ENCODE assay signal across 8 cellular contexts in genomic region chrY:12905520-12905887, GRCh38. TPM values are rescaled to one million over a fixed set of nuclear protein-coding genes. Genes with fewer than 3 reads are reported as not detected.
A peak's percentile ranks its signal among the peaks of the same experiment; 100 is the strongest.
DNase-seq lines count a peak whose midpoint lies in the region; ATAC-seq, FAIRE-seq and TF ChIP-seq lines count a peak whose summit lies in the region.

No MANE protein-coding gene starts in this region.

- H2AK5ac ChIP-seq in H1 (ENCODE audit: low read depth, low read length): no peak overlapping the region

- peak overlapping the region; percentile 96 for H3K27ac ChIP-seq in CD4-positive, alpha-beta memory T cell (ENCODE audit: low read depth, low read length)
- H3K27ac ChIP-seq in H1 (ENCODE audit: low read depth, low read length) (peak overlapping the region; percentile 92), prostate gland (peak overlapping the region; percentile 96 to 98)

- H3K4me3 Mint-ChIP-seq in CD4-positive, alpha-beta memory T cell: peak overlapping the region in 2 of 8 donors; percentile 99
- H3K4me3 Mint-ChIP-seq in T-helper 1 cell treated with Interleukin-12 subunit alpha and Interleukin-12 subunit beta and Interleukin-4 antibody, amounts not matched to agents 30 μg/mL and 1 μg/mL, for 36 hours: peak overlapping the region; percentile 97

- H2BK15ac ChIP-seq in H1 (ENCODE audit: low read length): no peak overlapping the region

- TF ChIP-seq CTCF in H1 (IDR thresholded peaks at IDR 0.05; ENCODE audit: control extremely low read depth in 1 of 3, insufficient read depth in 1 of 3, low read depth in 1 of 3, low read length in 3 of 3) (no peak), prostate gland (IDR thresholded peaks at IDR 0.05) (no peak)

- peak; percentile 38 for ATAC-seq in HG02981 (IDR thresholded peaks at IDR 0.05; ENCODE audit: unreplicated experiment)
- ATAC-seq in HG02870 (IDR thresholded peaks at IDR 0.05; ENCODE audit: unreplicated experiment): no peak
- no peak for ATAC-seq in GM18861 (IDR thresholded peaks at IDR 0.05; ENCODE audit: unreplicated experiment)

- no peaks in the 10 kb centered on the region for H3K9me3 ChIP-seq in CD4-positive, alpha-beta memory T cell (ENCODE audit: control insufficient read depth in 1 of 2, low read length in 2 of 2)
- no peaks in the 10 kb centered on the region for H3K9me3 ChIP-seq in H1 (ENCODE audit: insufficient read depth in 2 of 2, low read depth in 1 of 2, low read length in 1 of 2)
- H3K9me3 ChIP-seq in prostate gland: no peaks in the 10 kb centered on the region

- peaks cover 3 to 5% of the 10 kb centered on the region in 2 experiments for H4K20me1 ChIP-seq in H1 (replicated peaks in 1 of 2; ENCODE audit: control insufficient read depth in 1 of 2, insufficient read depth in 2 of 2, low read length in 2 of 2)

- no peak overlapping the region for H3K18ac ChIP-seq in H1 (ENCODE audit: extremely low read depth, low read length)

- no peak for TF ChIP-seq RAD21 in H1 (IDR thresholded peaks at IDR 0.05 in 1 of 2, conservative IDR thresholded peaks at IDR 0.05 in 1 of 2; ENCODE audit: low read depth in 2 of 2, low read length in 2 of 2)

- peaks cover 39% of the 10 kb centered on the region for H3K4me1 ChIP-seq in CD4-positive, alpha-beta memory T cell (ENCODE audit: insufficient read depth, low read length)
- H3K4me1 ChIP-seq in H1 (replicated peaks in 1 of 4; ENCODE audit: control insufficient read depth in 3 of 4, insufficient read depth in 4 of 4, low read length in 3 of 4) (no peaks in the 10 kb centered on the region; a peak in 1 of 7 replicates), prostate gland (replicated peaks) (no peaks in the 10 kb centered on the region)

- H2AFZ ChIP-seq in H1 (ENCODE audit: low read length): no peak overlapping the region

- H3K14ac ChIP-seq in H1 (ENCODE audit: insufficient read length): no peak overlapping the region

- H3K4ac ChIP-seq in H1 (replicated peaks; ENCODE audit: insufficient read length, low read depth, low read length): no peak overlapping the region

- H2BK20ac ChIP-seq in H1 (ENCODE audit: low read length): no peak overlapping the region

- no peak overlapping the region for H3K56ac ChIP-seq in H1 (replicated peaks; ENCODE audit: insufficient read length, low read depth, low read length)

- H3K36me3 Mint-ChIP-seq in CD4-positive, alpha-beta memory T cell: peaks cover 0 to 51% of the 10 kb centered on the region in 2 donors
- peaks cover 16% of the 10 kb centered on the region for H3K36me3 Mint-ChIP-seq in T-helper 1 cell treated with Interleukin-12 subunit alpha and Interleukin-12 subunit beta and Interleukin-4 antibody, amounts not matched to agents 30 μg/mL and 1 μg/mL, for 36 hours (ENCODE audit: low read depth)

- POLR2A ChIA-PET in CD4-positive, alpha-beta memory T cell (lab: Charles Lee; ENCODE audit: partially characterized antibody): interaction anchor here (1.0 to 1.3 kb wide), 3 partner anchors 9 to 570 kb away, joined by 3 to 4 read pairs (median 4); no protein-coding TSS in a partner anchor
- POLR2A ChIA-PET in H1 (lab: Charles Lee; ENCODE audit: partially characterized antibody): interaction anchor here (1.1 kb wide), 1 partner anchor 14 kb away, joined by 3 read pairs; no protein-coding TSS in a partner anchor

- intact Hi-C loops in CD4-positive, alpha-beta memory T cell (cut with micrococcal nuclease): loop anchor here (2.0 kb wide), 2 partner anchors 573 to 797 kb away; partner anchors contain the start of gene TMSB4Y
- intact Hi-C loops in prostate gland (cut with DNase I): loop anchor here (10.0 kb wide), 2 partner anchors 241 to 799 kb away; partner anchors contain the start of gene TMSB4Y

- peak overlapping the region; percentile 62 to 94 for H3K4me2 ChIP-seq in H1 (ENCODE audit: insufficient read depth in 1 of 2, low read depth in 2 of 2, low read length in 2 of 2)

- no peak for FAIRE-seq in H1 (lab: Jason Lieb, UNC)

- 2% methylated on average over 19 of the region's 19 CpGs; no CpG with 5 or more reads in 1 of the 2 experiments for WGBS in H1 (ENCODE audit: extremely low coverage in 1 of 2, insufficient coverage in 1 of 2, insufficient read length in 1 of 2, insufficient replicate concordance in 2 of 2, low coverage in 1 of 2, low lambda C conversion rate in 2 of 2, missing lambda C conversion rate in 1 of 2), 2 experiments
- WGBS in prostate gland: 0% methylated on average over 19 of the region's 19 CpGs

- no peaks in the 10 kb centered on the region for H3K27me3 ChIP-seq in CD4-positive, alpha-beta memory T cell (ENCODE audit: insufficient read depth, low read length)
- H3K27me3 ChIP-seq in H1 (replicated peaks in 1 of 4; ENCODE audit: control insufficient read depth in 3 of 4, extremely low read depth in 1 of 4, insufficient read depth in 3 of 4, low read length in 3 of 4) (no peaks in the 10 kb centered on the region), prostate gland (replicated peaks; ENCODE audit: insufficient read depth) (no peaks in the 10 kb centered on the region)

- H3K9ac ChIP-seq in H1 (replicated peaks in 1 of 4; ENCODE audit: extremely low read depth in 1 of 4, low read depth in 3 of 4, low read length in 3 of 4): peak overlapping the region; percentile 59 to 99 (median 95)

- peak overlapping the region; percentile 60 for H4K5ac ChIP-seq in H1 (ENCODE audit: insufficient read length, low read depth, low read length)

- no peak overlapping the region for H2BK12ac ChIP-seq in H1 (ENCODE audit: low read depth, low read length)

- peak overlapping the region; percentile 91 to 96 for H3K4me3 ChIP-seq in CD4-positive, alpha-beta memory T cell (ENCODE audit: low read length in 2 of 2)
- H3K4me3 ChIP-seq in H1 (ENCODE audit: extremely low read depth in 1 of 4, insufficient read depth in 2 of 4, low read depth in 3 of 4, low read length in 4 of 4) (peak overlapping the region; percentile 89 to 100 (median 91)), prostate gland (peak overlapping the region; percentile 52 to 55)

- peak overlapping the region; percentile 76; the same call in 1 of the 2 replicates for H2BK5ac ChIP-seq in H1 (ENCODE audit: low read depth, low read length)

- H3K79me1 ChIP-seq in H1 (ENCODE audit: low read depth, low read length): no peaks in the 10 kb centered on the region

- no peak overlapping the region; the same call in 1 of the 2 replicates for H4K8ac ChIP-seq in H1 (ENCODE audit: extremely low read depth, insufficient read depth, low read length)

- no peak for TF ChIP-seq EP300 in H1 (IDR thresholded peaks at IDR 0.05; ENCODE audit: borderline replicate concordance in 1 of 2, low read depth in 2 of 2, low read length in 2 of 2)

- H3K27ac Mint-ChIP-seq in CD4-positive, alpha-beta memory T cell: peak overlapping the region in 2 of 7 donors; percentile 99 to 100
- H3K27ac Mint-ChIP-seq in T-helper 1 cell treated with Interleukin-12 subunit alpha and Interleukin-12 subunit beta and Interleukin-4 antibody, amounts not matched to agents 30 μg/mL and 1 μg/mL, for 36 hours: peak overlapping the region; percentile 100

- H3K23ac ChIP-seq in H1 (ENCODE audit: insufficient read length): no peak overlapping the region

- peak in 1 of 5 donors; percentile 83 for DNase-seq in CD4-positive, alpha-beta memory T cell
- peak in 1 of 2 experiments; percentile 53 for DNase-seq in H1 (ENCODE audit: low read depth in 1 of 2, low spot score in 2 of 2)
- peak; percentile 64 for DNase-seq in prostate gland (ENCODE audit: low spot score)
- DNase-seq in DMS53 treated with DMSO at 0.1 percent for 48 hours (lab: John Stamatoyannopoulos, UW; ENCODE audit: unreplicated experiment): no peak

- no peaks in the 10 kb centered on the region for H3K9me3 Mint-ChIP-seq in CD4-positive, alpha-beta memory T cell
- H3K9me3 Mint-ChIP-seq in T-helper 1 cell treated with Interleukin-12 subunit alpha and Interleukin-12 subunit beta and Interleukin-4 antibody, amounts not matched to agents 30 μg/mL and 1 μg/mL, for 36 hours: no peaks in the 10 kb centered on the region

- no peaks in the 10 kb centered on the region; the same call in 1 of the 2 replicates for H3K23me2 ChIP-seq in H1 (ENCODE audit: low read depth, low read length)

- H4K91ac ChIP-seq in H1 (replicated peaks; ENCODE audit: insufficient read length, low read length): peak overlapping the region; percentile 81

- TF ChIP-seq POLR2A in H1 (IDR thresholded peaks at IDR 0.05; ENCODE audit: control extremely low read depth in 1 of 2, low read depth in 2 of 2, low read length in 2 of 2) (peak in 1 of 2 experiments; percentile 53; a peak in 2 of 3 replicates), prostate gland (IDR thresholded peaks at IDR 0.05) (no peak)

- CTCF ChIA-PET in CD4-positive, alpha-beta memory T cell (lab: Charles Lee; ENCODE audit: partially characterized antibody): no interaction called here
- CTCF ChIA-PET in H1 (lab: Charles Lee; ENCODE audit: partially characterized antibody): no interaction called here

- no peaks in the 10 kb centered on the region for H3K36me3 ChIP-seq in CD4-positive, alpha-beta memory T cell (ENCODE audit: insufficient read depth, low read length)
- peaks cover 0 to 8% (median 0%) of the 10 kb centered on the region in 4 experiments; a peak in 2 of 8 replicates for H3K36me3 ChIP-seq in H1 (ENCODE audit: control insufficient read depth in 2 of 4, insufficient read depth in 4 of 4, low read length in 3 of 4)
- H3K36me3 ChIP-seq in prostate gland: no peaks in the 10 kb centered on the region

- H3K79me2 ChIP-seq in H1 (ENCODE audit: control insufficient read depth in 1 of 2, insufficient read depth in 2 of 2, low read length in 2 of 2): peaks cover 32 to 59% of the 10 kb centered on the region in 2 experiments

- H2BK120ac ChIP-seq in H1 (replicated peaks; ENCODE audit: low read depth, low read length): no peak overlapping the region

- peaks cover 0 to 64% (median 9%) of the 10 kb centered on the region in 4 donors for H3K4me1 Mint-ChIP-seq in CD4-positive, alpha-beta memory T cell
- peaks cover 22% of the 10 kb centered on the region for H3K4me1 Mint-ChIP-seq in T-helper 1 cell treated with Interleukin-12 subunit alpha and Interleukin-12 subunit beta and Interleukin-4 antibody, amounts not matched to agents 30 μg/mL and 1 μg/mL, for 36 hours (ENCODE audit: low read depth)

- no peaks in the 10 kb centered on the region for H3K27me3 Mint-ChIP-seq in CD4-positive, alpha-beta memory T cell
- no peaks in the 10 kb centered on the region for H3K27me3 Mint-ChIP-seq in T-helper 1 cell treated with Interleukin-12 subunit alpha and Interleukin-12 subunit beta and Interleukin-4 antibody, amounts not matched to agents 30 μg/mL and 1 μg/mL, for 36 hours (ENCODE audit: low read depth)

RNA-seq across cellular contexts. Expression of gene DDX3Y, which starts 0.8 kb away (rescaled TPM):
- total RNA-seq in CD4-positive, alpha-beta memory T cell: 100 to 1,000 TPM; 180 to 191 TPM
- polyA plus RNA-seq in CD4-positive, alpha-beta memory T cell: under 1 TPM in 1 of 2 donors, not detected in 1; 0.26 TPM
- 111 and 118 TPM in 2 replicates for total RNA-seq in H1 (2021; fragmentation: NEBNext Ultra II Directional; extraction: Animal tissue kit (Norgen Biotek cat#: 25700))
- polyA plus RNA-seq in H1 (2011; rRNA removed): 16.5 and 24.5 TPM in 2 replicates
- 37.4 TPM for polyA plus RNA-seq in H1 (2011; cell fraction: cytosol; rRNA removed)
- polyA plus RNA-seq in H1 (2011; cell fraction: nucleus; rRNA removed): 27.1 TPM
- 52.0 to 97.6 TPM (median 72.7 TPM) in 4 replicates for polyA plus RNA-seq in H1 (2012, experiment 1 of 2)
- polyA plus RNA-seq in H1 (2012, experiment 2 of 2): 4.2 TPM
- 70.2 TPM for polyA plus RNA-seq in H1 (2013, experiment 1 of 2)
- polyA plus RNA-seq in H1 (2013, experiment 2 of 2): 61.0 TPM
- 47.3 and 71.6 TPM in 2 replicates for polyA minus RNA-seq in H1 (2011; rRNA and poly(A)+ RNA removed)
- 21.7 TPM for polyA minus RNA-seq in H1 (2011; cell fraction: cytosol; rRNA and poly(A)+ RNA removed)
- polyA minus RNA-seq in H1 (2011; cell fraction: nucleus; rRNA and poly(A)+ RNA removed): 100 TPM
- total RNA-seq in prostate gland: 10 to 100 TPM; 29.2 to 65.4 TPM
